Comparison of ENCODE assay signal across 26 cellular contexts in the genomic region with DNA sequence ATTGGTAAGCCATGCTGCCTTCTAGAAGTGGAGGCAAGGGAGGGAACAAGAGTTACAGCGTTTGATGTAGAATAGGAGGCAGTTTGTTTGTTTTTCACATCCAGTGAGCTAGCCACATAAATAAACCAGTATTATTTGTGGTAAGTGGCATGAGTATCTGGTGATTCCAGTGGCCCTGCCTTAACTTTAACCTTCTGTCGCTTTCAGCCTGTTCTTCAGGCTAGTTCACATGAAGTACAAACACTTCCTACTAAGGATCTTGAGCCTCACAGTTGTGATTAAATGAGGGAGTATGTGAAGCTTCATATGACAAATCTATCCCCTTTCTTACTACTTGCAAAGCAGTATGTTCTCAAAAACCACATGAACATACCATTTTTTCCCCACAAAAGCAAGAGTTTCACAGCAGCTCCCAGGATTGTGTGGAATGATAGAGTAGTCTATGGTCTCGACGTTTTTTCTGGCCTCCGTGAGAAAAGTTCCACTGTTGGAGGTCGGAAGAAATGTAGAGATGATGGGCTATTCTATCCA.
"Had no signal": no experiment of that assay in that cellular context is flagged by ENCODE, and none has a peak within 500 bp of the region (broad histone marks: within the 10 kb centered on the region; RNA-seq: fewer than 3 reads in every experiment).

No MANE protein-coding gene starts in this region.

- H3K27me3 Mint-ChIP-seq: activated naive CD8-positive, alpha-beta T cell treated with anti-CD3 and anti-CD28 coated beads for 36 hours; dendritic cell treated with granulocyte-macrophage colony-stimulating factor and Interleukin-4, amounts not matched to agents 40 ng/mL and 50 ng/mL, for 4 days had no signal

- H3K9me3 ChIP-seq: body of pancreas, gastrocnemius medialis, thoracic aorta, upper lobe of left lung had no signal

- H3K36me3 Mint-ChIP-seq: activated naive CD8-positive, alpha-beta T cell treated with anti-CD3 and anti-CD28 coated beads for 36 hours had no signal

- DNase-seq: activated CD4-positive, alpha-beta T cell treated with anti-CD3 and anti-CD28 coated beads for 1 hour; activated CD4-positive, alpha-beta T cell treated with anti-CD3 and anti-CD28 coated beads, Interleukin-2, amount 50 U/mL, for 48 hours; activated CD8-positive, alpha-beta memory T cell treated with anti-CD3 and anti-CD28 coated beads, Interleukin-2, amount 50 U/mL, for 48 hours; activated naive CD4-positive, alpha-beta T cell treated with Interleukin-2 at 50 U/mL for 16 hours; activated naive CD8-positive, alpha-beta T cell treated with anti-CD3 and anti-CD28 coated beads for 36 hours; activated T-cell treated with anti-CD3 and anti-CD28 coated beads, Interleukin-2, amount 50 U/mL, for 4 hours; amniotic stem cell; body of pancreas; effector CD4-positive, alpha-beta T cell; gastrocnemius medialis; hippocampal formation; left ventricle myocardium superior; mammary epithelial cell; stimulated activated CD4-positive, alpha-beta T cell treated with anti-CD3 and anti-CD28 coated beads, Interleukin-2, amount 100 ng/mL, for 48 hours; stimulated activated CD8-positive, alpha-beta memory T cell treated with anti-CD3 and anti-CD28 coated beads, Interleukin-4, amount 100 ng/mL, for 48 hours; stimulated activated naive CD4-positive, alpha-beta T cell; T-helper 1 cell; upper lobe of left lung; WERI-Rb-1 had no signal

- H3K4me1 ChIP-seq: gastrocnemius medialis had no signal

- H3K4me3 ChIP-seq: body of pancreas, cardiac muscle cell, gastrocnemius medialis, thoracic aorta, upper lobe of left lung had no signal

- H3K27ac Mint-ChIP-seq: activated naive CD8-positive, alpha-beta T cell treated with anti-CD3 and anti-CD28 coated beads for 36 hours; dendritic cell treated with granulocyte-macrophage colony-stimulating factor and Interleukin-4, amounts not matched to agents 40 ng/mL and 50 ng/mL, for 4 days had no signal

- H3K27ac ChIP-seq: body of pancreas, cardiac muscle cell, gastrocnemius medialis, thoracic aorta, upper lobe of left lung, WERI-Rb-1 had no signal

- H3K4me1 Mint-ChIP-seq: nephron had no signal

- ATAC-seq: activated T-cell treated with anti-CD3 and anti-CD28 coated beads, Interleukin-2, amount 50 U/mL, for 4 hours; body of pancreas; gastrocnemius medialis; left ventricle myocardium superior; sciatic nerve had no signal

- H3K36me3 ChIP-seq: cardiac muscle cell, gastrocnemius medialis, thoracic aorta, WERI-Rb-1 had no signal

- H3K4me3 Mint-ChIP-seq: activated naive CD8-positive, alpha-beta T cell treated with anti-CD3 and anti-CD28 coated beads for 36 hours; activated T-cell treated with anti-CD3 and anti-CD28 coated beads, Interleukin-2, amount 50 U/mL, for 4 hours; dendritic cell treated with granulocyte-macrophage colony-stimulating factor and Interleukin-4, amounts not matched to agents 40 ng/mL and 50 ng/mL, for 4 days; nephron had no signal

- H3K9me3 Mint-ChIP-seq: activated naive CD8-positive, alpha-beta T cell treated with anti-CD3 and anti-CD28 coated beads for 36 hours; activated T-cell treated with anti-CD3 and anti-CD28 coated beads, Interleukin-2, amount 50 U/mL, for 4 hours; dendritic cell treated with granulocyte-macrophage colony-stimulating factor and Interleukin-4, amounts not matched to agents 40 ng/mL and 50 ng/mL, for 4 days; nephron had no signal

- H3K27me3 ChIP-seq: body of pancreas, cardiac muscle cell, gastrocnemius medialis, upper lobe of left lung had no signal

- FAIRE-seq: endometrium, TTC549 had no signal
